Comparison of ENCODE assay signal across 1 cellular context in genomic region chr1:248858891-248859889, GRCh38.
TF ChIP-seq lines count a peak whose summit lies in the region.

Gene ZNF692, minus strand, starts transcription at chr1:248859085. Its CDS starts 776 bp downstream, at chr1:248858309.

TF ChIP-seq in HepG2, 621 proteins besides CTCF, POLR2A, EP300 and RAD21 (continued from another document and continues in another):
- TF ChIP-seq THAP9 (CRISPR knock-in tag; IDR thresholded peaks at IDR 0.05; ENCODE audit: borderline replicate concordance): no peak
- no peak for TF ChIP-seq ZFAT (CRISPR knock-in tag; conservative IDR thresholded peaks at IDR 0.05)
- no peak for TF ChIP-seq ZNF329 (CRISPR knock-in tag; IDR thresholded peaks at IDR 0.05; ENCODE audit: low read depth)
- TF ChIP-seq SAP130 (CRISPR knock-in tag; IDR thresholded peaks at IDR 0.05; ENCODE audit: low read depth): peak; percentile 64
- TF ChIP-seq ZBTB34 (CRISPR knock-in tag; IDR thresholded peaks at IDR 0.05): peak; percentile 32; the same call in 1 of the 2 replicates
- TF ChIP-seq BRF2 (CRISPR knock-in tag; IDR thresholded peaks at IDR 0.05): no peak
- TF ChIP-seq MEF2D (CRISPR knock-in tag; IDR thresholded peaks at IDR 0.05): no peak
- TF ChIP-seq ZMYM3 (CRISPR knock-in tag; IDR thresholded peaks at IDR 0.05): no peak; the same call in 1 of the 2 replicates
- TF ChIP-seq SP4 (CRISPR knock-in tag; IDR thresholded peaks at IDR 0.05): peak; percentile 44; the same call in 1 of the 2 replicates
- no peak for TF ChIP-seq ZMAT5 (CRISPR knock-in tag; IDR thresholded peaks at IDR 0.05; ENCODE audit: borderline replicate concordance, low read depth)
- TF ChIP-seq ZNF839 (CRISPR knock-in tag; IDR thresholded peaks at IDR 0.05; ENCODE audit: borderline replicate concordance): no peak; the same call in 1 of the 2 replicates
- TF ChIP-seq CREB3 (CRISPR knock-in tag; IDR thresholded peaks at IDR 0.05): no peak
- TF ChIP-seq MIER2 (CRISPR knock-in tag; IDR thresholded peaks at IDR 0.05): no peak
- no peak for TF ChIP-seq ZNF598 (CRISPR knock-in tag; IDR thresholded peaks at IDR 0.05; ENCODE audit: borderline replicate concordance)
- no peak for TF ChIP-seq ZNF513 (CRISPR knock-in tag; conservative IDR thresholded peaks at IDR 0.05)
- TF ChIP-seq KLF9 (CRISPR knock-in tag; IDR thresholded peaks at IDR 0.05; ENCODE audit: low read depth): peak; percentile 68; the same call in 1 of the 2 replicates
- no peak for TF ChIP-seq ZNF577 (CRISPR knock-in tag; IDR thresholded peaks at IDR 0.05; ENCODE audit: borderline replicate concordance, low read depth)
- peak; percentile 93 for TF ChIP-seq ZFY (CRISPR knock-in tag; IDR thresholded peaks at IDR 0.05)
- TF ChIP-seq HMGXB3 (CRISPR knock-in tag; IDR thresholded peaks at IDR 0.05; ENCODE audit: borderline replicate concordance): no peak
- TF ChIP-seq ZBTB43 (CRISPR knock-in tag; conservative IDR thresholded peaks at IDR 0.05): no peak
- no peak for TF ChIP-seq HMGA1 (CRISPR knock-in tag; conservative IDR thresholded peaks at IDR 0.05)
- peak; percentile 66; the same call in 1 of the 2 replicates for TF ChIP-seq ZMYM4 (CRISPR knock-in tag; IDR thresholded peaks at IDR 0.05)
- TF ChIP-seq ZNF512B (CRISPR knock-in tag; IDR thresholded peaks at IDR 0.05; ENCODE audit: borderline replicate concordance): no peak
- TF ChIP-seq NFKBIZ (CRISPR knock-in tag; IDR thresholded peaks at IDR 0.05): peak; percentile 58; the same call in 1 of the 2 replicates
- TF ChIP-seq ZBTB21 (CRISPR knock-in tag; IDR thresholded peaks at IDR 0.05): no peak
- TF ChIP-seq SKIL (CRISPR knock-in tag; IDR thresholded peaks at IDR 0.05; ENCODE audit: borderline replicate concordance): no peak
- 0 out of 2 replicates have a peak, but pooled peaks have one; percentile 28 for TF ChIP-seq NFE2L1 (CRISPR knock-in tag; IDR thresholded peaks at IDR 0.05; ENCODE audit: borderline replicate concordance)
- no peak for TF ChIP-seq ZNF326 (CRISPR knock-in tag; IDR thresholded peaks at IDR 0.05; ENCODE audit: borderline replicate concordance)
- no peak for TF ChIP-seq ZNF576 (CRISPR knock-in tag; IDR thresholded peaks at IDR 0.05)
- no peak for TF ChIP-seq SMARCE1 (IDR thresholded peaks at IDR 0.05; ENCODE audit: borderline replicate concordance)
- TF ChIP-seq ZNF772 (CRISPR knock-in tag; IDR thresholded peaks at IDR 0.05): no peak; the same call in 1 of the 2 replicates
- 0 out of 2 replicates have a peak, but pooled peaks have one; percentile 24 for TF ChIP-seq PRDM4 (CRISPR knock-in tag; IDR thresholded peaks at IDR 0.05; ENCODE audit: borderline replicate concordance)
- TF ChIP-seq KAT7 (CRISPR knock-in tag; IDR thresholded peaks at IDR 0.05; ENCODE audit: borderline replicate concordance): no peak
